ENCODE assay signal across 1 cellular context in the genomic region with DNA sequence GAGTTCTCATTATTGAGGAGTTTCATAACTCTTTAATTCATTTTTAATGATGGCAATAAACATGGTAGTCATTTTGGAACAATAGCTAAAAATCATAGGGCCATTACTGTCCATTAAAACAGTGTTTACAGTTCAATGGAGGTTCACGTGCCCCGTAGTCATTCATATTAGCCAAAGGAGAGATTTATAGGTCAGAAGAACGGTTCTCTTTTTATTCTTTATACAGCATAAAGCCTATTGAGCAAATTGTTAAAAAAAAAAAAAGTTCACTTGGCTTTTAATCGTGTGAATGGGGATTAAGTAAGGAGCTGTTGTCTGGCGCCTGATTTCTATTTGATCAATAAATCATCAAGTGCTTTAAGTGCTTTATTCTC.
A peak's percentile ranks its signal among the peaks of the same experiment; 100 is the strongest.
TF ChIP-seq lines count a peak whose summit lies in the region.

No MANE protein-coding gene starts in this region.

TF ChIP-seq in H1, 55 proteins besides CTCF, POLR2A, EP300 and RAD21 (continued from another document):
- TF ChIP-seq KDM5A (IDR thresholded peaks at IDR 0.05; ENCODE audit: low read length): no peak
- TF ChIP-seq POLR2AphosphoS5 (IDR thresholded peaks at IDR 0.05; ENCODE audit: low read depth, low read length): no peak
- TF ChIP-seq NANOG (IDR thresholded peaks at IDR 0.05; ENCODE audit: insufficient read depth, low read depth, low read length, poor library complexity, severe bottlenecking): no peak
- peak; percentile 21; the same call in 1 of the 2 replicates for TF ChIP-seq CBX8 (IDR thresholded peaks at IDR 0.05; ENCODE audit: borderline replicate concordance, low read depth, low read length)
- TF ChIP-seq EZH2 (IDR thresholded peaks at IDR 0.05; ENCODE audit: low read depth, low read length, severe bottlenecking): peak; percentile 28
- TF ChIP-seq SRF (IDR thresholded peaks at IDR 0.05; ENCODE audit: low read depth, low read length): no peak
- TF ChIP-seq SP4 (IDR thresholded peaks at IDR 0.05; ENCODE audit: low read length): no peak
- no peak for TF ChIP-seq JUN (IDR thresholded peaks at IDR 0.05; ENCODE audit: low read depth, low read length)
- TF ChIP-seq, protein P1, sequence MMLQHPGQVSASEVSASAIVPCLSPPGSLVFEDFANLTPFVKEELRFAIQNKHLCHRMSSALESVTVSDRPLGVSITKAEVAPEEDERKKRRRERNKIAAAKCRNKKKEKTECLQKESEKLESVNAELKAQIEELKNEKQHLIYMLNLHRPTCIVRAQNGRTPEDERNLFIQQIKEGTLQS (IDR thresholded peaks at IDR 0.05; ENCODE audit: insufficient read depth, low read depth, low read length): no peak
- no peak for TF ChIP-seq CREB1 (IDR thresholded peaks at IDR 0.05)
- no peak for TF ChIP-seq TEAD4 (IDR thresholded peaks at IDR 0.05; ENCODE audit: low read depth, low read length)
- TF ChIP-seq JUND (IDR thresholded peaks at IDR 0.05; ENCODE audit: low read length): no peak
- no peak for TF ChIP-seq KDM1A (IDR thresholded peaks at IDR 0.05; ENCODE audit: borderline replicate concordance, low read length)
- no peak for TF ChIP-seq TBP (IDR thresholded peaks at IDR 0.05; ENCODE audit: low read depth, low read length)
